2 cellular contexts compared by ENCODE assay signal in the genomic region with DNA sequence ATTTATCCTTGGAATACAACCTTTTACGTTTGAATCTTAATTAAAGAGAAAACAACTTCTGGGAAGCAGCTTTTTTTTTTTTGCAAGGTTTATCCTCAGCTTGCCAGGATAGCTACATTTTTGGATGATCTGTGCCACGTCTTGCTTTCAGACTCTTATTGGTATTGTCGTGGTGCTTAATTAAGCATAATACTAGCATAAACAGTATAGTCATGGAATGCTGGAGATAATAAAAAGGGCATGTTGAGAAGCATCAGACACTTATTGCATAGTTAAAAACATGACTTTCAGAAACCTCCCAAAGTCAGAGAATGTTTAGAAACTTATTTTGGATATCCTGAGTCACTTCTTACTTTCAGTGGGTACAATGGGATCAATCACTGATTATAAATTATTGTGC.
A peak's percentile ranks its signal among the peaks of the same experiment; 100 is the strongest.
TF ChIP-seq lines count a peak whose summit lies in the region.

No MANE protein-coding gene starts in this region.

TF ChIP-seq in HCT116, 20 proteins besides CTCF, POLR2A, EP300 and RAD21 (continued from another document):
- TF ChIP-seq EGR1 (IDR thresholded peaks at IDR 0.05; ENCODE audit: low read depth): 0 out of 2 replicates have a peak, but pooled peaks have one; percentile 1
- TF ChIP-seq CBX3 (IDR thresholded peaks at IDR 0.05; ENCODE audit: low read depth): 0 out of 2 replicates have a peak, but pooled peaks have one; percentile 17
- TF ChIP-seq SIN3A (IDR thresholded peaks at IDR 0.05; ENCODE audit: low read depth): no peak
- TF ChIP-seq YY1 (IDR thresholded peaks at IDR 0.05; ENCODE audit: extremely low read depth, insufficient replicate concordance, low read depth, low read length): no peak

TF ChIP-seq in SK-N-SH, 30 proteins besides CTCF, POLR2A, EP300 and RAD21 (continued from another document):
- TF ChIP-seq, protein P1, sequence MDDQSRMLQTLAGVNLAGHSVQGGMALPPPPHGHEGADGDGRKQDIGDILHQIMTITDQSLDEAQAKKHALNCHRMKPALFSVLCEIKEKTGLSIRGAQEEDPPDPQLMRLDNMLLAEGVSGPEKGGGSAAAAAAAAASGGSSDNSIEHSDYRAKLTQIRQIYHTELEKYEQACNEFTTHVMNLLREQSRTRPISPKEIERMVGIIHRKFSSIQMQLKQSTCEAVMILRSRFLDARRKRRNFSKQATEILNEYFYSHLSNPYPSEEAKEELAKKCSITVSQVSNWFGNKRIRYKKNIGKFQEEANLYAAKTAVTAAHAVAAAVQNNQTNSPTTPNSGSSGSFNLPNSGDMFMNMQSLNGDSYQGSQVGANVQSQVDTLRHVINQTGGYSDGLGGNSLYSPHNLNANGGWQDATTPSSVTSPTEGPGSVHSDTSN (IDR thresholded peaks at IDR 0.05): peak; percentile 48
- TF ChIP-seq TCF12 (IDR thresholded peaks at IDR 0.05) (peak; percentile 86), TEAD4 (IDR thresholded peaks at IDR 0.05; ENCODE audit: borderline replicate concordance, insufficient read depth) (0 out of 2 replicates have a peak, but pooled peaks have one; percentile 18), EZH2phosphoT487 (IDR thresholded peaks at IDR 0.05; ENCODE audit: borderline replicate concordance, low read depth) (no peak)
TF ChIP-seq in SK-N-SH: peak in this region for 4.
